1 cellular context compared by ENCODE assay signal in the genomic region with DNA sequence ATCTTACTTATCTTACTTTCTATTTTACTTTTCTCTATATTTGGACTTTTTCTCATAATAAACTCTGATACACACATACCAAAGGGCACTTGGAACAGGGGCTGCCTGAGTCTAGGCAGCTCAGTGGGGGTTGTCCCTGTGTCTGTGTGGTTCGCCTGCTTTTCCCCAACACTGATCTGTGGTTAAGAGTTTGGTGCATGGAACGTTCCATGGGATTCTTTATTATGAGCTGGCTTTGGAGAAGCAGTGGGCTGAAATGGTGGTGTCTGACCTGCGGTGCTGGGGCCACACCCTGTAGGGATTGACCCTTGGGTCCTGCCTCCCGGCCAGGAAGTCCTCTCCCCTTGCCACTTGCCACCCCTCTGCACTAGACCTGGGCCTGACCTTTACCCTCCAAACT.
TF ChIP-seq lines count a peak whose summit lies in the region.

No MANE protein-coding gene starts in this region.

TF ChIP-seq in GM12878, 131 proteins besides CTCF, POLR2A, EP300 and RAD21:
- TF ChIP-seq ESRRA (IDR thresholded peaks at IDR 0.05; ENCODE audit: low read length) (no peak), PAX5 (IDR thresholded peaks at IDR 0.05; ENCODE audit: borderline replicate concordance, low read depth, low read length) (no peak), EZH2 (IDR thresholded peaks at IDR 0.05; ENCODE audit: borderline replicate concordance, control insufficient read depth, low read depth, low read length) (no peak), KAT2A (conservative IDR thresholded peaks at IDR 0.05; ENCODE audit: control insufficient read depth, low read depth, low read length) (no peak), ASH2L (IDR thresholded peaks at IDR 0.05; ENCODE audit: borderline replicate concordance, low read depth) (no peak), SPI1 (IDR thresholded peaks at IDR 0.05; ENCODE audit: borderline replicate concordance, insufficient read depth, low read depth, low read length) (no peak), FOXM1 (IDR thresholded peaks at IDR 0.05; ENCODE audit: low read depth, low read length) (no peak), SMARCA5 (IDR thresholded peaks at IDR 0.05) (no peak), KLF5 (IDR thresholded peaks at IDR 0.05; ENCODE audit: partially characterized antibody) (no peak), POU2F2 (IDR thresholded peaks at IDR 0.05; ENCODE audit: borderline replicate concordance, low read depth, low read length) (no peak), TARDBP (IDR thresholded peaks at IDR 0.05; ENCODE audit: borderline replicate concordance) (no peak), HCFC1 (IDR thresholded peaks at IDR 0.05; ENCODE audit: low read length) (no peak), ZNF24 (IDR thresholded peaks at IDR 0.05) (no peak)
- TF ChIP-seq, protein P1, sequence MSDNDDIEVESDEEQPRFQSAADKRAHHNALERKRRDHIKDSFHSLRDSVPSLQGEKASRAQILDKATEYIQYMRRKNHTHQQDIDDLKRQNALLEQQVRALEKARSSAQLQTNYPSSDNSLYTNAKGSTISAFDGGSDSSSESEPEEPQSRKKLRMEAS (IDR thresholded peaks at IDR 0.05; ENCODE audit: low read depth, low read length) = no peak
- TF ChIP-seq, protein P2, sequence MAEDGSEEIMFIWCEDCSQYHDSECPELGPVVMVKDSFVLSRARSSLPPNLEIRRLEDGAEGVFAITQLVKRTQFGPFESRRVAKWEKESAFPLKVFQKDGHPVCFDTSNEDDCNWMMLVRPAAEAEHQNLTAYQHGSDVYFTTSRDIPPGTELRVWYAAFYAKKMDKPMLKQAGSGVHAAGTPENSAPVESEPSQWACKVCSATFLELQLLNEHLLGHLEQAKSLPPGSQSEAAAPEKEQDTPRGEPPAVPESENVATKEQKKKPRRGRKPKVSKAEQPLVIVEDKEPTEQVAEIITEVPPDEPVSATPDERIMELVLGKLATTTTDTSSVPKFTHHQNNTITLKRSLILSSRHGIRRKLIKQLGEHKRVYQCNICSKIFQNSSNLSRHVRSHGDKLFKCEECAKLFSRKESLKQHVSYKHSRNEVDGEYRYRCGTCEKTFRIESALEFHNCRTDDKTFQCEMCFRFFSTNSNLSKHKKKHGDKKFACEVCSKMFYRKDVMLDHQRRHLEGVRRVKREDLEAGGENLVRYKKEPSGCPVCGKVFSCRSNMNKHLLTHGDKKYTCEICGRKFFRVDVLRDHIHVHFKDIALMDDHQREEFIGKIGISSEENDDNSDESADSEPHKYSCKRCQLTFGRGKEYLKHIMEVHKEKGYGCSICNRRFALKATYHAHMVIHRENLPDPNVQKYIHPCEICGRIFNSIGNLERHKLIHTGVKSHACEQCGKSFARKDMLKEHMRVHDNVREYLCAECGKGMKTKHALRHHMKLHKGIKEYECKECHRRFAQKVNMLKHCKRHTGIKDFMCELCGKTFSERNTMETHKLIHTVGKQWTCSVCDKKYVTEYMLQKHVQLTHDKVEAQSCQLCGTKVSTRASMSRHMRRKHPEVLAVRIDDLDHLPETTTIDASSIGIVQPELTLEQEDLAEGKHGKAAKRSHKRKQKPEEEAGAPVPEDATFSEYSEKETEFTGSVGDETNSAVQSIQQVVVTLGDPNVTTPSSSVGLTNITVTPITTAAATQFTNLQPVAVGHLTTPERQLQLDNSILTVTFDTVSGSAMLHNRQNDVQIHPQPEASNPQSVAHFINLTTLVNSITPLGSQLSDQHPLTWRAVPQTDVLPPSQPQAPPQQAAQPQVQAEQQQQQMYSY (CRISPR knock-in tag; IDR thresholded peaks at IDR 0.05) = no peak
TF ChIP-seq in GM12878: peak in this region for 0.
